Comparison of ENCODE assay signal across 10 cellular contexts in the genomic region with DNA sequence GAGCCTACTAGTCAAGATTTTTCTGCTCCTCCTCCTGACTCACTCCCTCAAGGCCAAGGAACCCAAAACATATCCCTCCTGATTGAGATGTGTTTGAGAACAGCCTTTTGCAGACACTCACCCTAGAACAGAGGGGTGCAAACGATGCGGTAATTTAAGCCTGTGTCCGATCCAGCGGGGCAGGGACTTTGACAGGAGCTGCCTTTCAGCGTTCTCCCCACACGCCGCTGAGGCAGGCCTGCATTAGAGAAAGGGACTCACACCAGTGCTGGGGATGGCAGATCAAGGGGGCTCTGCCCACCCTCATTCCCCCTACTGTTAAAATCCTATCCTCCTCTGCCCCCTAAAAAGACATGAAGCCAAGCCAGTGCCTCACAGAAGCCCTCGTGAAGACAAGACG.
"Had no signal": no experiment of that assay in that cellular context is flagged by ENCODE, and none has a peak within 500 bp of the region (broad histone marks: within the 10 kb centered on the region; RNA-seq: fewer than 3 reads in every experiment).

No MANE protein-coding gene starts in this region.

- H3K4me1 Mint-ChIP-seq: GM23338 had no signal

- H3K9ac ChIP-seq: GM23248 had no signal

- DNase-seq: GM23248, GOT3, H7, H9, HCEC 1CT, HFFc6 had no signal

- H3K4me3 Mint-ChIP-seq: GM23338, H9, HFFc6 had no signal

- H3K4me3 ChIP-seq: GM23248, GM23338, HAP-1 had no signal

- H3K9me3 ChIP-seq: HAP-1 had no signal

- H3K9me3 Mint-ChIP-seq: GM23338, H9, HFFc6 had no signal

- H3K4me1 ChIP-seq: HAP-1 had no signal

- H3K27ac Mint-ChIP-seq: GM23338, H9, HFFc6 had no signal

- H3K36me3 ChIP-seq: HAP-1 had no signal

- FAIRE-seq: H1, H54 had no signal

- H2AFZ ChIP-seq: GM23248, GM23338 had no signal

- H3K27ac ChIP-seq: GM23248 had no signal

- H3K4me2 ChIP-seq: GM23338 had no signal
